ENCODE assay signal across 1 cellular context in genomic region chr9:127118597-127119318, GRCh38.
TF ChIP-seq lines count a peak whose summit lies in the region.

No MANE protein-coding gene starts in this region.

TF ChIP-seq in GM12878, 131 proteins besides CTCF, POLR2A, EP300 and RAD21 (continues in another document):
- 0 out of 2 replicates have a peak, but pooled peaks have one; percentile 57 for TF ChIP-seq ZNF592 (IDR thresholded peaks at IDR 0.05)
- TF ChIP-seq ZNF687 (IDR thresholded peaks at IDR 0.05), result peak; percentile 99
- no peak for TF ChIP-seq HSF1 (IDR thresholded peaks at IDR 0.05; ENCODE audit: low read depth, low read length)
- peak; percentile 92 for TF ChIP-seq SPI1 (IDR thresholded peaks at IDR 0.05; ENCODE audit: borderline replicate concordance, insufficient read depth, low read depth, low read length)
- no peak for TF ChIP-seq HCFC1 (IDR thresholded peaks at IDR 0.05; ENCODE audit: low read length)
- TF ChIP-seq JUND (IDR thresholded peaks at IDR 0.05; ENCODE audit: low read depth, low read length), result no peak
- 0 out of 2 replicates have a peak, but pooled peaks have one; percentile 31 for TF ChIP-seq IKZF1 (conservative IDR thresholded peaks at IDR 0.05)
- peak; percentile 75 for TF ChIP-seq RUNX3 (IDR thresholded peaks at IDR 0.05; ENCODE audit: low read length)
- TF ChIP-seq BCLAF1 (IDR thresholded peaks at IDR 0.05), result no peak
- no peak for TF ChIP-seq SMC3 (IDR thresholded peaks at IDR 0.05; ENCODE audit: borderline replicate concordance, low read length)
- no peak for TF ChIP-seq PML (IDR thresholded peaks at IDR 0.05; ENCODE audit: low read length)
- TF ChIP-seq BHLHE40 (IDR thresholded peaks at IDR 0.05; ENCODE audit: borderline replicate concordance in 1 of 2, low read depth in 2 of 2, low read length in 1 of 2), result peak; percentile 95 to 96
- 0 out of 2 replicates have a peak, but pooled peaks have one; percentile 24 for TF ChIP-seq ATF7 (IDR thresholded peaks at IDR 0.05; ENCODE audit: low read depth)
- no peak for TF ChIP-seq POLR2AphosphoS2 (IDR thresholded peaks at IDR 0.05; ENCODE audit: low read depth, low read length)
- 0 out of 2 replicates have a peak, but pooled peaks have one; percentile 26 for TF ChIP-seq DPF2 (IDR thresholded peaks at IDR 0.05)
- TF ChIP-seq USF1 (IDR thresholded peaks at IDR 0.05; ENCODE audit: borderline replicate concordance, extremely low read length, insufficient read depth, low read depth, low read length), result peak; percentile 49
- peak; percentile 8; the same call in 1 of the 2 replicates for TF ChIP-seq USF2 (IDR thresholded peaks at IDR 0.05; ENCODE audit: borderline replicate concordance, low read depth, low read length)
- no peak for TF ChIP-seq NRF1 (conservative IDR thresholded peaks at IDR 0.05; ENCODE audit: low read depth, low read length)
- TF ChIP-seq IRF4 (IDR thresholded peaks at IDR 0.05; ENCODE audit: low read depth, low read length), result peak; percentile 69; the same call in 1 of the 2 replicates
- TF ChIP-seq MYB (IDR thresholded peaks at IDR 0.05; ENCODE audit: borderline replicate concordance, low read depth, low read length), result 0 out of 2 replicates have a peak, but pooled peaks have one; percentile 30
- 0 out of 2 replicates have a peak, but pooled peaks have one; percentile 17 for TF ChIP-seq CHD2 (IDR thresholded peaks at IDR 0.05; ENCODE audit: borderline replicate concordance, low read depth, low read length)
- TF ChIP-seq PAX5 (IDR thresholded peaks at IDR 0.05; ENCODE audit: borderline replicate concordance, low read depth, low read length), result peak; percentile 79; the same call in 1 of the 2 replicates
- no peak for TF ChIP-seq CREB1 (IDR thresholded peaks at IDR 0.05; ENCODE audit: low read depth)
- TF ChIP-seq SKIL (IDR thresholded peaks at IDR 0.05; ENCODE audit: low read depth, poor library complexity, severe bottlenecking), result peak; percentile 24
- 0 out of 2 replicates have a peak, but pooled peaks have one; percentile 38 for TF ChIP-seq RFX5 (IDR thresholded peaks at IDR 0.05; ENCODE audit: low read depth, low read length)
- TF ChIP-seq MLLT1 (IDR thresholded peaks at IDR 0.05), result peak; percentile 40; the same call in 1 of the 2 replicates
- TF ChIP-seq MTA2 (IDR thresholded peaks at IDR 0.05; ENCODE audit: low read depth), result peak; percentile 27; the same call in 1 of the 2 replicates
- no peak for TF ChIP-seq TCF3 (IDR thresholded peaks at IDR 0.05; ENCODE audit: borderline replicate concordance, insufficient read depth, low read depth, low read length)
- TF ChIP-seq EGR1 (IDR thresholded peaks at IDR 0.05; ENCODE audit: borderline replicate concordance in 1 of 2, low read depth in 2 of 2, low read length in 2 of 2), result no peak
- no peak for TF ChIP-seq LARP7 (IDR thresholded peaks at IDR 0.05)
- TF ChIP-seq ZBTB33 (IDR thresholded peaks at IDR 0.05), result peak; percentile 40; the same call in 1 of the 2 replicates
- TF ChIP-seq ZSCAN29 (IDR thresholded peaks at IDR 0.05), result no peak
- TF ChIP-seq POU2F2 (IDR thresholded peaks at IDR 0.05; ENCODE audit: borderline replicate concordance, low read depth, low read length), result 0 out of 3 replicates have a peak, but pooled peaks have one; percentile 39
- no peak for TF ChIP-seq ASH2L (IDR thresholded peaks at IDR 0.05; ENCODE audit: borderline replicate concordance, low read depth)
- peak in 1 of 2 experiments; percentile 25; a peak in 1 of 4 replicates for TF ChIP-seq ETV6 (conservative IDR thresholded peaks at IDR 0.05 in 1 of 2, IDR thresholded peaks at IDR 0.05 in 1 of 2; ENCODE audit: borderline replicate concordance in 1 of 2, low read depth in 1 of 2)
- peak; percentile 30 to 48; a peak in 1 of 4 replicates for TF ChIP-seq IKZF2 (IDR thresholded peaks at IDR 0.05)
